ENCODE assay signal across 18 cellular contexts in genomic region chr1:223225481-223225880, GRCh38.
DNase-seq lines count a peak whose midpoint lies in the region; ATAC-seq and TF ChIP-seq lines count a peak whose summit lies in the region.
"Had no signal": no experiment of that assay in that cellular context is flagged by ENCODE, and none has a peak within 500 bp of the region (broad histone marks: within the 10 kb centered on the region; RNA-seq: fewer than 3 reads in every experiment).

No MANE protein-coding gene starts in this region.

- no peak overlapping the region for H3K27ac ChIP-seq in coronary artery
- H3K27ac ChIP-seq: BLaER1 had no signal

- H3K4me3 Mint-ChIP-seq in activated CD8-positive, alpha-beta memory T cell treated with anti-CD3 and anti-CD28 coated beads, Interleukin-2, amount 10 ng/mL, durations not matched to agents 7 days and 5 days: no peak overlapping the region
- H3K4me3 Mint-ChIP-seq: CD14-positive monocyte; CD8-positive, alpha-beta T cell had no signal

- no peak for ATAC-seq in activated CD8-positive, alpha-beta memory T cell treated with anti-CD3 and anti-CD28 coated beads, Interleukin-2, amount 10 ng/mL, durations not matched to agents 7 days and 5 days
- ATAC-seq in activated naive CD4-positive, alpha-beta T cell treated with anti-CD3 and anti-CD28 coated beads, Interleukin-2, amount 50 U/mL, for 72 hours: no peak
- ATAC-seq in HG02623 (IDR thresholded peaks at IDR 0.05; ENCODE audit: unreplicated experiment): no peak
- ATAC-seq: CD8-positive, alpha-beta T cell had no signal

- CTCF ChIA-PET in activated CD8-positive, alpha-beta memory T cell treated with anti-CD3 and anti-CD28 coated beads, Interleukin-2, amount 10 ng/mL, durations not matched to agents 7 days and 5 days (lab: Charles Lee): no interaction called here

- DNase-seq in activated CD8-positive, alpha-beta memory T cell treated with anti-CD3 and anti-CD28 coated beads, Interleukin-2, amount 10 ng/mL, durations not matched to agents 7 days and 5 days: peak; percentile 27
- DNase-seq in coronary artery (ENCODE audit: low spot score): peak; percentile 36
- peak; percentile 35 for DNase-seq in mesenteric fat pad (ENCODE audit: low spot score)
- peak; percentile 14 for DNase-seq in stimulated activated CD8-positive, alpha-beta memory T cell treated with anti-CD3 and anti-CD28 coated beads, Interleukin-4, amount 100 ng/mL, for 48 hours
- DNase-seq in CD1c-positive myeloid dendritic cell (ENCODE audit: extremely low spot score): no peak
- DNase-seq in activated naive CD4-positive, alpha-beta T cell treated with anti-CD3 and anti-CD28 coated beads, Interleukin-2, amount 50 U/mL, for 72 hours (ENCODE audit: low spot score in 2 of 2): no peak
- DNase-seq in SW 1271 (lab: John Stamatoyannopoulos, UW): no peak
- DNase-seq: ACHN, AML-193, Calu3, DMS79 treated with DMSO at 0.1 percent for 48 hours, GF-D8, GOT3, H7 had no signal

- H3K9me3 Mint-ChIP-seq in activated CD8-positive, alpha-beta memory T cell treated with anti-CD3 and anti-CD28 coated beads, Interleukin-2, amount 10 ng/mL, durations not matched to agents 7 days and 5 days (ENCODE audit: low read depth): no peaks in the 10 kb centered on the region
- H3K9me3 Mint-ChIP-seq in activated naive CD4-positive, alpha-beta T cell treated with anti-CD3 and anti-CD28 coated beads, Interleukin-2, amount 50 U/mL, for 72 hours: no peaks in the 10 kb centered on the region
- H3K9me3 Mint-ChIP-seq: CD8-positive, alpha-beta T cell had no signal

- no peak overlapping the region for H3K27ac Mint-ChIP-seq in activated CD8-positive, alpha-beta memory T cell treated with anti-CD3 and anti-CD28 coated beads, Interleukin-2, amount 10 ng/mL, durations not matched to agents 7 days and 5 days
- H3K27ac Mint-ChIP-seq in activated naive CD4-positive, alpha-beta T cell treated with anti-CD3 and anti-CD28 coated beads, Interleukin-2, amount 50 U/mL, for 72 hours: no peak overlapping the region
- H3K27ac Mint-ChIP-seq: CD8-positive, alpha-beta T cell had no signal

- H3K36me3 Mint-ChIP-seq in activated CD8-positive, alpha-beta memory T cell treated with anti-CD3 and anti-CD28 coated beads, Interleukin-2, amount 10 ng/mL, durations not matched to agents 7 days and 5 days: no peaks in the 10 kb centered on the region
- peaks cover 0 to 4% of the 10 kb centered on the region in 2 donors for H3K36me3 Mint-ChIP-seq in activated naive CD4-positive, alpha-beta T cell treated with anti-CD3 and anti-CD28 coated beads, Interleukin-2, amount 50 U/mL, for 72 hours
- H3K36me3 Mint-ChIP-seq: CD14-positive monocyte had no signal

- H3K27me3 Mint-ChIP-seq in activated CD8-positive, alpha-beta memory T cell treated with anti-CD3 and anti-CD28 coated beads, Interleukin-2, amount 10 ng/mL, durations not matched to agents 7 days and 5 days: no peaks in the 10 kb centered on the region

- no peak for TF ChIP-seq CTCF in coronary artery (IDR thresholded peaks at IDR 0.05)

- H3K4me1 Mint-ChIP-seq in activated CD8-positive, alpha-beta memory T cell treated with anti-CD3 and anti-CD28 coated beads, Interleukin-2, amount 10 ng/mL, durations not matched to agents 7 days and 5 days: no peaks in the 10 kb centered on the region

- H3K4me3 ChIP-seq in coronary artery: no peak overlapping the region
- H3K4me3 ChIP-seq: BLaER1 had no signal

Comparison
In these comparisons a context has a peak if more than half of its experiments do, and no peak if none do; other contexts are left out.
1. DNase-seq: peak in activated CD8-positive, alpha-beta memory T cell treated with anti-CD3 and anti-CD28 coated beads, Interleukin-2, amount 10 ng/mL, durations not matched to agents 7 days and 5 days (single experiment), coronary artery (single experiment), mesenteric fat pad (single experiment) and stimulated activated CD8-positive, alpha-beta memory T cell treated with anti-CD3 and anti-CD28 coated beads, Interleukin-4, amount 100 ng/mL, for 48 hours (single experiment); none in CD1c-positive myeloid dendritic cell (single experiment), activated naive CD4-positive, alpha-beta T cell treated with anti-CD3 and anti-CD28 coated beads, Interleukin-2, amount 50 U/mL, for 72 hours (0 of 2) and SW 1271 (0 of 2).